1 cellular context compared by ENCODE assay signal in the genomic region with DNA sequence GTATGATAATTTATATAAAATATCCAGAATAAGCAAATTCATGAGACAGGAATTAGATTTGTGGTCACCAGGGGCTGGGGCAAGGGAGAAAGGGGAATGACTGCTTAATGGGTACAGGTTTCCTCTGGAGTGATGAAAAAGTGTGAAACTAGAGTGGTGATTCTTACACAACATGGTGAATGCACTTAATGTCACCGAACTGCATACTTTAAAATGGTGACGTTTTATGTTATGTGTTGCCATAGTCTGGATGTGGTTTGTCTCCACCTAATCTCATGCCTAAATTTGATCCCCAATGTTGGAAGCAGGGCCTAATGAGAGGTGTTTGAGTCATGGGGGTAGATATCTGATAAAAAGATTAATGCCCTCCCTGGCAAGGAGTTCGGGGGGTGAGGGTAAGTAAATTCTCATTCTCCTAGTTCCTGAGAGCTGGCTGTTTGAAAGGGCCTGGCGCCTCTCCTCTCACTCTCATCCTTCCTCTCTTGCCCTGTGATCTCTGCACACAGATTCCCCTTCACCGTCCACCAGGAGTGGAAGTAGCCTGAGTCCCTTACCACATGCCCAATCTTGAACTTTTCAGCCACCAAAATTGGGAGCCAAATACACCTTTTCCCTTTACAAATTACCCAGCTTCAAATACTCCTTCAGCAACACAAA.
TF ChIP-seq lines count a peak whose summit lies in the region.

No MANE protein-coding gene starts in this region.

TF ChIP-seq in IMR-90, 13 proteins besides CTCF, POLR2A, EP300 and RAD21:
- no peak for TF ChIP-seq NFE2L2 (IDR thresholded peaks at IDR 0.05; ENCODE audit: low read depth, low read length)
- no peak for TF ChIP-seq MAFK (IDR thresholded peaks at IDR 0.05; ENCODE audit: low read depth, low read length)
- TF ChIP-seq FOS (IDR thresholded peaks at IDR 0.05; ENCODE audit: low read depth, low read length): no peak
- no peak for TF ChIP-seq CEBPB (IDR thresholded peaks at IDR 0.05; ENCODE audit: low read depth, low read length)
- TF ChIP-seq USF2 (IDR thresholded peaks at IDR 0.05; ENCODE audit: low read depth, low read length): no peak
- no peak for TF ChIP-seq SMC3 (IDR thresholded peaks at IDR 0.05; ENCODE audit: low read depth, low read length)
- TF ChIP-seq RFX5 (IDR thresholded peaks at IDR 0.05; ENCODE audit: low read depth, low read length): no peak
- no peak for TF ChIP-seq MAZ (IDR thresholded peaks at IDR 0.05; ENCODE audit: borderline replicate concordance, low read depth, low read length)
- TF ChIP-seq MXI1 (IDR thresholded peaks at IDR 0.05; ENCODE audit: borderline replicate concordance, low read depth, low read length): no peak
- TF ChIP-seq BHLHE40 (IDR thresholded peaks at IDR 0.05; ENCODE audit: low read depth, low read length): no peak
- TF ChIP-seq RCOR1 (IDR thresholded peaks at IDR 0.05; ENCODE audit: insufficient replicate concordance, low read length): no peak
